9 cellular contexts compared by ENCODE assay signal in genomic region chr11:66957971-66958231, GRCh38. TPM values are rescaled to one million over a fixed set of nuclear protein-coding genes. Genes with fewer than 3 reads are reported as not detected.
A peak's percentile ranks its signal among the peaks of the same experiment; 100 is the strongest.
DNase-seq lines count a peak whose midpoint lies in the region; ATAC-seq and TF ChIP-seq lines count a peak whose summit lies in the region.
"Had no signal": no experiment of that assay in that cellular context is flagged by ENCODE, and none has a peak within 500 bp of the region (broad histone marks: within the 10 kb centered on the region; RNA-seq: fewer than 3 reads in every experiment).

No MANE protein-coding gene starts in this region.

- peak overlapping the region; percentile 54 for H3K27ac ChIP-seq in KOPT-K1 (ENCODE audit: low read depth, low read length, poor library complexity, severe bottlenecking)
- H3K27ac ChIP-seq in aorta (ENCODE audit: low read depth in 1 of 2, low read length in 2 of 2) = peak overlapping the region in 1 of 2 donors; percentile 34

- intact Hi-C loops in aorta (cut with DNase I) = no loop called here

- no peak for DNase-seq in activated CD4-positive, CD25-positive, alpha-beta regulatory T cell treated with anti-CD3 and anti-CD28 coated beads, Interleukin-2, amount 50 U/mL, for 72 hours
- no peak for DNase-seq in choroid plexus epithelial cell (ENCODE audit: low read depth)
- DNase-seq in aorta = no peak
- no peak for DNase-seq in cortex of kidney (lab: John Stamatoyannopoulos, UW)
- DNase-seq in GDM1 (lab: John Stamatoyannopoulos, UW) = no peak

- peaks cover 21% of the 10 kb centered on the region for H3K4me1 ChIP-seq in mononuclear cell (ENCODE audit: insufficient read depth, low read length)
- peaks cover 0 to 2% of the 10 kb centered on the region in 2 donors for H3K4me1 ChIP-seq in aorta (ENCODE audit: control insufficient read depth in 1 of 2, insufficient read depth in 2 of 2, low read length in 2 of 2)

- H3K4me3 ChIP-seq in choroid plexus epithelial cell (ENCODE audit: low read depth, low read length) (peak overlapping the region; percentile 79), mononuclear cell (ENCODE audit: low read length) (peak overlapping the region; percentile 44), aorta (ENCODE audit: low read length in 2 of 2) (peak overlapping the region; percentile 39 to 70)

- H3K36me3 ChIP-seq in KOPT-K1 (ENCODE audit: insufficient read depth, low read length) (no peaks in the 10 kb centered on the region), aorta (ENCODE audit: control insufficient read depth in 1 of 2, insufficient read depth in 2 of 2, low read length in 1 of 2) (no peaks in the 10 kb centered on the region)

- ATAC-seq in activated CD4-positive, CD25-positive, alpha-beta regulatory T cell treated with anti-CD3 and anti-CD28 coated beads, Interleukin-2, amount 50 U/mL, for 24 hours = peak; percentile 21 to 30
- ATAC-seq in aorta (ENCODE audit: low FRiP score) = peak; percentile 65

- H3K27me3 ChIP-seq in mononuclear cell (ENCODE audit: insufficient read depth, low read length) (peaks cover 2% of the 10 kb centered on the region), aorta (ENCODE audit: control insufficient read depth in 1 of 2, insufficient read depth in 2 of 2, low read length in 1 of 2) (no peaks in the 10 kb centered on the region)

- H3K9me3 ChIP-seq in KOPT-K1 (ENCODE audit: insufficient read depth, low read length, poor library complexity, severe bottlenecking) (no peaks in the 10 kb centered on the region), mononuclear cell (ENCODE audit: low read depth, low read length) (no peaks in the 10 kb centered on the region), aorta (ENCODE audit: control insufficient read depth, low read length) (no peaks in the 10 kb centered on the region)

- TF ChIP-seq CTCF in choroid plexus epithelial cell (conservative IDR thresholded peaks at IDR 0.05; ENCODE audit: low read depth, low read length) = no peak

- WGBS in aorta, 2 donors = 1% methylated on average over 21 to 40 of the region's 40 CpGs

RNA-seq across cellular contexts. Expression of gene PC, which starts 0.3 kb away (rescaled TPM):
- total RNA-seq in mononuclear cell (1.8 TPM), aorta (10 to 100 TPM; 12.6 to 15.9 TPM)
- polyA plus RNA-seq in aorta = 10 to 100 TPM; 13.6 to 22.7 TPM

RNA-seq across cellular contexts. Expression of gene C11orf86, which starts 17.2 kb away (rescaled TPM):
- total RNA-seq in mononuclear cell (not detected), aorta (not detected)
- polyA plus RNA-seq in aorta = 10 to 100 TPM in 1 of 2 donors, under 1 TPM in 1; 0.10 to 54.8 TPM
- total RNA-seq: activated naive CD4-positive, alpha-beta T cell treated with anti-CD3 and anti-CD28 coated beads, Interleukin-2, amount 50 U/mL, for 72 hours had no signal
